8 cellular contexts compared by ENCODE assay signal in the genomic region with DNA sequence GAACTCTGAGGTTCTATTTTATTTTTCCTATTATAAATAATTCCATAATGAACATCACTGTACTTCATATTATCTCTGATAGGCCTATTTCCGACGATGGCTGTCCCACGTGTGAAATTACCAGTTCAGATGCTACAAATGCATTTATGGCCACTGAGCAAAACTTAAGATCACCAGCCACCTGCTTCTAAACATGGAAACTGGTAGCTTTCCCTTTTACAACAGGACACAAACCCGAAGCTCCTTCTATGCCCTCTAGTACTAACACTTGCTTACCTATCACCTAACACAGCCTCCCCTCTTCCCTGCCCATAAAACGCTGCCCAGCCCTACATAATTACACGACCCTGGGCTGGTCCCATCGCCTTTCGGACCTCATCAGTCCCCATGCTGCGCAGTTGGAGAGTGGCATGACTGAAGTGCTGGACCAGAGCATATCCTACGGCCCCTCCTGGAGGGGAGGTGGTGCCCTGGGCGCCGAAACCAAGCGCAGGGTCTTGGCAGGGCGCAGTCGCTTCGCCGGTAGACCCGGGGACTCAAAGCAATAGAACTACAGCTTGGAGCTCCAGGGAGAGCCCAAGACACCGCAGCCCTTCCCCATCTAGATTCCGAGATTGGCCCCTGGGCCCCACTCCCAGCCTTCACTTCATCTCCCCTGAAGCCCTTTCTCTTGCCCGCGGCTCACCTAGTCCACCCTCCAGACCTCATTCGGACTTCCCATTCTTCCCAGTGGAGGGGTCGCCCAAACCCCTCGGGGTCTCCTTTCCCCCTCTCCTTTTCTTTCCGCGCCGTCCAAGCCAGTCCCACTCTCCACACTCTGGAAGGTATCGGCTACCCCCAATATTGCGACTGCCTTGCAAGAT. TPM values are rescaled to one million over a fixed set of nuclear protein-coding genes. Genes with fewer than 3 reads are reported as not detected.
DNase-seq lines count a peak whose midpoint lies in the region; ATAC-seq, FAIRE-seq and TF ChIP-seq lines count a peak whose summit lies in the region.

No MANE protein-coding gene starts in this region.

- peak overlapping the region; percentile 100 for H3K4me3 Mint-ChIP-seq in activated CD4-positive, alpha-beta T cell treated with anti-CD3 and anti-CD28 coated beads, Interleukin-2, amount 10 ng/mL, durations not matched to agents 7 days and 5 days
- peak overlapping the region; percentile 94 to 100 (median 99) for H3K4me3 Mint-ChIP-seq in naive thymus-derived CD4-positive, alpha-beta T cell

- peaks cover 53% of the 10 kb centered on the region for H3K4me1 Mint-ChIP-seq in activated CD4-positive, alpha-beta T cell treated with anti-CD3 and anti-CD28 coated beads, Interleukin-2, amount 10 ng/mL, durations not matched to agents 7 days and 5 days
- peaks cover 32 to 66% (median 54%) of the 10 kb centered on the region in 7 donors for H3K4me1 Mint-ChIP-seq in naive thymus-derived CD4-positive, alpha-beta T cell

- H2AFZ ChIP-seq in endothelial cell of umbilical vein (ENCODE audit: low read depth, low read length): peak overlapping the region; percentile 99

- no peak for ATAC-seq in naive thymus-derived CD4-positive, alpha-beta T cell

- H3K9ac ChIP-seq in endothelial cell of umbilical vein (replicated peaks; ENCODE audit: extremely low read depth, insufficient read depth, low read length): peak overlapping the region; percentile 76

- DNase-seq in NCI-H1092 treated with DMSO at 0.1 percent for 48 hours (lab: John Stamatoyannopoulos, UW) (peak; percentile 2), NCI-H1092 (lab: John Stamatoyannopoulos, UW) (no peak), HT-29 (ENCODE audit: low spot score) (peak; percentile 41), endothelial cell of umbilical vein (ENCODE audit: low read depth, low spot score) (peak; percentile 37), HCEC 1CT (no peak), putamen (ENCODE audit: low spot score) (no peak)
- DNase-seq in activated CD4-positive, alpha-beta T cell treated with anti-CD3 and anti-CD28 coated beads, Interleukin-2, amount 10 ng/mL, durations not matched to agents 7 days and 5 days: peak; percentile 12
- peak in 5 of 9 donors; percentile 6 to 28 (median 17) for DNase-seq in naive thymus-derived CD4-positive, alpha-beta T cell

- intact Hi-C loops in endothelial cell of umbilical vein (cut with micrococcal nuclease): loop anchor here (1.0 to 10.0 kb wide), 4 partner anchors 77 to 410 kb away; a partner anchor contains a TSS
- intact Hi-C loops in naive thymus-derived CD4-positive, alpha-beta T cell (cut with micrococcal nuclease): loop anchor here (1.0 to 5.0 kb wide), 8 partner anchors 37 to 494 kb away; a partner anchor contains a TSS

- CTCF ChIA-PET in activated CD4-positive, alpha-beta T cell treated with anti-CD3 and anti-CD28 coated beads, Interleukin-2, amount 10 ng/mL, durations not matched to agents 7 days and 5 days (lab: Charles Lee): interaction anchor here (1.0 kb wide), 1 partner anchor 27 kb away, joined by 3 read pairs; no protein-coding TSS in a partner anchor
- CTCF ChIA-PET in endothelial cell of umbilical vein (lab: Charles Lee): interaction anchor here (1.3 kb wide), 1 partner anchor 372 kb away, joined by 3 read pairs; no protein-coding TSS in a partner anchor
- CTCF ChIA-PET in naive thymus-derived CD4-positive, alpha-beta T cell (lab: Charles Lee): interaction anchor here (0.5 kb wide), 1 partner anchor 460 kb away, joined by 3 read pairs; no protein-coding TSS in a partner anchor

- peaks cover 40% of the 10 kb centered on the region for H3K36me3 Mint-ChIP-seq in activated CD4-positive, alpha-beta T cell treated with anti-CD3 and anti-CD28 coated beads, Interleukin-2, amount 10 ng/mL, durations not matched to agents 7 days and 5 days (ENCODE audit: low read depth)
- H3K36me3 Mint-ChIP-seq in naive thymus-derived CD4-positive, alpha-beta T cell: peaks cover 17 to 25% (median 23%) of the 10 kb centered on the region in 5 donors

- H3K27ac ChIP-seq in endothelial cell of umbilical vein (ENCODE audit: insufficient read depth, low read depth, low read length): peak overlapping the region; percentile 24
- H3K27ac ChIP-seq in naive thymus-derived CD4-positive, alpha-beta T cell (ENCODE audit: low read depth, low read length): peak overlapping the region; percentile 78

- TF ChIP-seq POLR2A in endothelial cell of umbilical vein (IDR thresholded peaks at IDR 0.05; ENCODE audit: low read depth, low read length): no peak

- H3K27me3 Mint-ChIP-seq in activated CD4-positive, alpha-beta T cell treated with anti-CD3 and anti-CD28 coated beads, Interleukin-2, amount 10 ng/mL, durations not matched to agents 7 days and 5 days: no peaks in the 10 kb centered on the region
- H3K27me3 Mint-ChIP-seq in naive thymus-derived CD4-positive, alpha-beta T cell: no peaks in the 10 kb centered on the region

- dilution Hi-C loops in endothelial cell of umbilical vein (cut with MboI; ENCODE audit: extremely low pct_ligation_motif_present, low sequenced_read_pairs): no loop called here

- H3K27me3 ChIP-seq in endothelial cell of umbilical vein (ENCODE audit: control insufficient read depth in 2 of 2, insufficient read depth in 2 of 2, low read length in 2 of 2): no peaks in the 10 kb centered on the region
- H3K27me3 ChIP-seq in naive thymus-derived CD4-positive, alpha-beta T cell (ENCODE audit: control insufficient read depth in 2 of 2, insufficient read depth in 2 of 2, low read length in 2 of 2): no peaks in the 10 kb centered on the region

- H3K9me1 ChIP-seq in endothelial cell of umbilical vein (replicated peaks; ENCODE audit: control insufficient read depth, extremely low read depth, insufficient read depth, low read length): no peaks in the 10 kb centered on the region

- POLR2A ChIA-PET in activated CD4-positive, alpha-beta T cell treated with anti-CD3 and anti-CD28 coated beads, Interleukin-2, amount 10 ng/mL, durations not matched to agents 7 days and 5 days (lab: Charles Lee): no interaction called here
- POLR2A ChIA-PET in endothelial cell of umbilical vein (lab: Charles Lee): no interaction called here
- POLR2A ChIA-PET in naive thymus-derived CD4-positive, alpha-beta T cell (lab: Charles Lee): no interaction called here

- peak overlapping the region; percentile 82 to 98 (median 93) for H3K4me3 ChIP-seq in endothelial cell of umbilical vein (replicated peaks in 1 of 3; ENCODE audit: insufficient read depth in 1 of 3, low read depth in 1 of 3, low read length in 3 of 3)
- peak overlapping the region; percentile 90 for H3K4me3 ChIP-seq in naive thymus-derived CD4-positive, alpha-beta T cell (ENCODE audit: low read length)

- H3K4me2 ChIP-seq in endothelial cell of umbilical vein (ENCODE audit: insufficient read depth, low read length): peak overlapping the region; percentile 94

- no TSS peak for BruUV-seq in endothelial cell of umbilical vein (replicated peaks; lab: Mats Ljungman, UMichigan)

- H3K9me3 Mint-ChIP-seq in activated CD4-positive, alpha-beta T cell treated with anti-CD3 and anti-CD28 coated beads, Interleukin-2, amount 10 ng/mL, durations not matched to agents 7 days and 5 days: no peaks in the 10 kb centered on the region
- H3K9me3 Mint-ChIP-seq in naive thymus-derived CD4-positive, alpha-beta T cell: no peaks in the 10 kb centered on the region

- H3K9me3 ChIP-seq in endothelial cell of umbilical vein (replicated peaks; ENCODE audit: control insufficient read depth, insufficient read depth, low read length): no peaks in the 10 kb centered on the region
- H3K9me3 ChIP-seq in naive thymus-derived CD4-positive, alpha-beta T cell (ENCODE audit: control insufficient read depth in 2 of 3, low read length in 3 of 3): no peaks in the 10 kb centered on the region

- FAIRE-seq in endothelial cell of umbilical vein (lab: Jason Lieb, UNC): peak; percentile 33

- peaks cover 0 to 3% of the 10 kb centered on the region in 2 experiments for H3K36me3 ChIP-seq in endothelial cell of umbilical vein (ENCODE audit: control insufficient read depth in 2 of 2, extremely low read depth in 1 of 2, insufficient read depth in 2 of 2, low read length in 2 of 2)
- peaks cover 0 to 24% (median 5%) of the 10 kb centered on the region in 3 experiments for H3K36me3 ChIP-seq in naive thymus-derived CD4-positive, alpha-beta T cell (ENCODE audit: control insufficient read depth in 2 of 3, insufficient read depth in 3 of 3, low read length in 3 of 3)

- peaks cover 16% of the 10 kb centered on the region for H3K4me1 ChIP-seq in endothelial cell of umbilical vein (ENCODE audit: control insufficient read depth, extremely low read depth, insufficient read depth, low read length)
- peaks cover 16 to 35% of the 10 kb centered on the region in 2 donors for H3K4me1 ChIP-seq in naive thymus-derived CD4-positive, alpha-beta T cell (ENCODE audit: control insufficient read depth in 2 of 2, insufficient read depth in 2 of 2, low read length in 2 of 2)

- TF ChIP-seq CTCF in endothelial cell of umbilical vein (IDR thresholded peaks at IDR 0.05; ENCODE audit: extremely low read depth in 1 of 2, insufficient read depth in 1 of 2, low read depth in 1 of 2, low read length in 2 of 2): no peak

- H3K27ac Mint-ChIP-seq in activated CD4-positive, alpha-beta T cell treated with anti-CD3 and anti-CD28 coated beads, Interleukin-2, amount 10 ng/mL, durations not matched to agents 7 days and 5 days: peak overlapping the region; percentile 95
- peak overlapping the region; percentile 88 to 98 (median 95) for H3K27ac Mint-ChIP-seq in naive thymus-derived CD4-positive, alpha-beta T cell

- peaks cover 6% of the 10 kb centered on the region for H4K20me1 ChIP-seq in endothelial cell of umbilical vein (replicated peaks; ENCODE audit: control insufficient read depth, extremely low read depth, insufficient read depth, low read length)

- peaks cover 26% of the 10 kb centered on the region for H3K79me2 ChIP-seq in endothelial cell of umbilical vein (ENCODE audit: control insufficient read depth, insufficient read depth, low read length)

RNA-seq across cellular contexts. Expression of a gene that starts 1.0 kb away (rescaled TPM):
- 28.1 and 41.0 TPM in 2 replicates for total RNA-seq in HT-29 (2014; rRNA removed; shearing (Covaris generic))
- 10 to 100 TPM; 46.8 to 47.4 TPM for total RNA-seq in activated CD4-positive, alpha-beta T cell treated with anti-CD3 and anti-CD28 coated beads, Interleukin-2, amount 10 ng/mL, durations not matched to agents 7 days and 5 days
- total RNA-seq in endothelial cell of umbilical vein: 37.6 and 37.8 TPM in 2 replicates
- polyA plus RNA-seq in endothelial cell of umbilical vein: 18.1 and 21.7 TPM in 2 replicates
- polyA plus RNA-seq in endothelial cell of umbilical vein (2011; cell fraction: cytosol; rRNA removed): 30.1 and 31.8 TPM in 2 replicates
- polyA plus RNA-seq in endothelial cell of umbilical vein (2011; cell fraction: nucleus; rRNA removed): 21.1 and 23.9 TPM in 2 replicates
- 27.3 and 37.3 TPM in 2 replicates for polyA plus RNA-seq in endothelial cell of umbilical vein (2012)
- polyA minus RNA-seq in endothelial cell of umbilical vein: 18.4 and 28.5 TPM in 2 replicates
- polyA minus RNA-seq in endothelial cell of umbilical vein (2011; cell fraction: cytosol; rRNA and poly(A)+ RNA removed): 32.6 TPM
- 6.3 and 8.7 TPM in 2 replicates for polyA minus RNA-seq in endothelial cell of umbilical vein (2011; cell fraction: nucleus; rRNA and poly(A)+ RNA removed)
- total RNA-seq in naive thymus-derived CD4-positive, alpha-beta T cell: 10 to 100 TPM; 31.1 to 45.7 (median 35.9) TPM
- polyA plus RNA-seq in naive thymus-derived CD4-positive, alpha-beta T cell: 10 to 100 TPM; 18.1 to 27.2 TPM

RNA-seq across cellular contexts. Expression of a gene that starts 33.2 kb away (rescaled TPM):
- not detected in 2 replicates for total RNA-seq in HT-29 (2014; rRNA removed; shearing (Covaris generic))
- not detected for total RNA-seq in activated CD4-positive, alpha-beta T cell treated with anti-CD3 and anti-CD28 coated beads, Interleukin-2, amount 10 ng/mL, durations not matched to agents 7 days and 5 days
- total RNA-seq in endothelial cell of umbilical vein: not detected in 2 replicates
- polyA plus RNA-seq in endothelial cell of umbilical vein: not detected in 2 replicates
- polyA plus RNA-seq in endothelial cell of umbilical vein (2011; cell fraction: cytosol; rRNA removed): not detected in 2 replicates
- not detected in 2 replicates for polyA plus RNA-seq in endothelial cell of umbilical vein (2011; cell fraction: nucleus; rRNA removed)
- polyA plus RNA-seq in endothelial cell of umbilical vein (2012): not detected in 2 replicates
- not detected in 2 replicates for polyA minus RNA-seq in endothelial cell of umbilical vein
- not detected for polyA minus RNA-seq in endothelial cell of umbilical vein (2011; cell fraction: cytosol; rRNA and poly(A)+ RNA removed)
- not detected in 2 replicates for polyA minus RNA-seq in endothelial cell of umbilical vein (2011; cell fraction: nucleus; rRNA and poly(A)+ RNA removed)
- total RNA-seq in naive thymus-derived CD4-positive, alpha-beta T cell: not detected
- not detected for polyA plus RNA-seq in naive thymus-derived CD4-positive, alpha-beta T cell

Comparison
In these comparisons a context has a peak if more than half of its experiments do, and no peak if none do; other contexts are left out.
1. DNase-seq: peak in NCI-H1092 treated with DMSO at 0.1 percent for 48 hours (single experiment), HT-29 (single experiment), activated CD4-positive, alpha-beta T cell treated with anti-CD3 and anti-CD28 coated beads, Interleukin-2, amount 10 ng/mL, durations not matched to agents 7 days and 5 days (single experiment), endothelial cell of umbilical vein (single experiment) and naive thymus-derived CD4-positive, alpha-beta T cell (5 of 9); none in NCI-H1092 (single experiment), HCEC 1CT (single experiment) and putamen (single experiment).